8 cellular contexts compared by ENCODE assay signal in the genomic region with DNA sequence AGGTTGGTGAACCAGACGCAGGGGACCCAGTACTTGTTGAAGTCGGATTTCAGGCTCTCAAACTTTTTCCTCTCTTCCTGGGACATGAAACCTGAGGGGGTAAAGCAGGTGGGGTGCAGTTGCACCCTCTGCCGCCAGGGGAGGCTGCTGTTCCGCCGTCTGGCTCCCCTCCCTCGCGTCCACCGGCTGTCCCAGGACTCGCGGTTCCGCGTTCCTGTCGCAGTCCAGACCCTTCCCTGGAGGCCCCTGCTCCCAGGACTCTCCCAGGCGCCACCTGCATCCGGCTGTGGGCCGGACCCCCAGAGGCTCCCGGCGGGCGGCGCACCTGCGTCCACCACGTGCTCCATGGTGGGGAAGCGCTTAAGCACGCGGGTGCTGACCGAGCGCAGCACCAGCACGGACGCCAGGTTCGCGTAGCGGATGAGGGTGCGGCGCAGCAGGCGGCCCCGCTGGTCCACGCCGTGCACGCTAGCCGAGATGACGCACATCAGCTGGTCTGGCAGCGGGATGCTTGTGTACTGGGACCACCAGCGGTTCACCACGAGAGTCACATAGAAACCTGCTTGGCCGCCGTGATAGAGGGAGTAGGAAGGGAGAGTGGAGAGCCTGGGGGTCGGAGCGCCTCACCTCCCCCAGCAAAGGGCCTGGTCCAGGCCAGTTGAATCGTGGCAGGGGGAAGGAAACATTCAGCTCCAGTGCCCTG. TPM values are rescaled to one million over a fixed set of nuclear protein-coding genes. Genes with fewer than 3 reads are reported as not detected.
A peak's percentile ranks its signal among the peaks of the same experiment; 100 is the strongest.
DNase-seq lines count a peak whose midpoint lies in the region; ATAC-seq, FAIRE-seq and TF ChIP-seq lines count a peak whose summit lies in the region.

No MANE protein-coding gene starts in this region.

- H3K9ac ChIP-seq in mesendoderm (ENCODE audit: low read length) = peak overlapping the region; percentile 73

- no CpG with 5 or more reads among the region's 49 CpGs for WGBS in mesendoderm (ENCODE audit: extremely low coverage, insufficient coverage, low lambda C conversion rate)

- no peak overlapping the region for H4K5ac ChIP-seq in mesendoderm (ENCODE audit: low read length)

- no peak overlapping the region for H2BK5ac ChIP-seq in mesendoderm (ENCODE audit: low read length)

- H3K4me1 ChIP-seq in effector memory CD4-positive, alpha-beta T cell (ENCODE audit: control insufficient read depth, insufficient read depth, low read length, poor library complexity, severe bottlenecking) = peaks cover 28% of the 10 kb centered on the region
- peaks cover 5% of the 10 kb centered on the region for H3K4me1 ChIP-seq in mesendoderm (ENCODE audit: control insufficient read depth, low read depth, low read length)

- FAIRE-seq in GM18507 (lab: Jason Lieb, UNC) = peak; percentile 62

- H3K23ac ChIP-seq in mesendoderm (ENCODE audit: low read length) = no peak overlapping the region

- H2BK120ac ChIP-seq in mesendoderm (ENCODE audit: low read depth, low read length) = no peak overlapping the region

- no peaks in the 10 kb centered on the region for H3K79me2 ChIP-seq in mesendoderm (ENCODE audit: control insufficient read depth, insufficient read depth, low read length)

- H3K4ac ChIP-seq in mesendoderm (ENCODE audit: low read depth, low read length) = no peak overlapping the region

- no peaks in the 10 kb centered on the region for H3K79me1 ChIP-seq in mesendoderm (ENCODE audit: low read length)

- TF ChIP-seq CTCF in 22Rv1 (IDR thresholded peaks at IDR 0.05) (peak; percentile 97), LNCaP clone FGC (IDR thresholded peaks at IDR 0.05; ENCODE audit: control insufficient read depth, extremely low read depth, insufficient read depth) (peak; percentile 44)

- peaks cover 5% of the 10 kb centered on the region for H3K36me3 ChIP-seq in effector memory CD4-positive, alpha-beta T cell (ENCODE audit: control insufficient read depth, insufficient read depth, low read length)
- H3K36me3 ChIP-seq in mesendoderm (ENCODE audit: control insufficient read depth, insufficient read depth, low read length) = no peaks in the 10 kb centered on the region

- no peaks in the 10 kb centered on the region for H3K9me3 Mint-ChIP-seq in stimulated activated memory B cell treated with anti-CD40 and anti-IgM and Interleukin-4, amounts not matched to agents 10 μg/mL and 1 μg/mL and 100 μg/mL, for 72 hours

- H3K4me2 ChIP-seq in mesendoderm (ENCODE audit: low read length) = peak overlapping the region; percentile 91

- no peaks in the 10 kb centered on the region for H3K27me3 Mint-ChIP-seq in stimulated activated memory B cell treated with anti-CD40 and anti-IgM and Interleukin-4, amounts not matched to agents 10 μg/mL and 1 μg/mL and 100 μg/mL, for 72 hours

- H3K27me3 ChIP-seq in effector memory CD4-positive, alpha-beta T cell (replicated peaks; ENCODE audit: control insufficient read depth, insufficient read depth, low read length, poor library complexity, severe bottlenecking) = no peaks in the 10 kb centered on the region
- no peaks in the 10 kb centered on the region for H3K27me3 ChIP-seq in mesendoderm (ENCODE audit: insufficient read depth, low read length, poor library complexity)

- H3K4me3 ChIP-seq in LNCaP clone FGC (ENCODE audit: low read depth, low read length) (no peak overlapping the region), mesendoderm (ENCODE audit: low read length) (peak overlapping the region; percentile 24)
- peak overlapping the region; percentile 59 for H3K4me3 ChIP-seq in effector memory CD4-positive, alpha-beta T cell (ENCODE audit: insufficient read depth, low read depth, low read length, poor library complexity, severe bottlenecking)

- DNase-seq in GM18507 (ENCODE audit: extremely low spot score, insufficient read length, low read depth) (no peak), LNCaP clone FGC (ENCODE audit: low read depth) (no peak), mesendoderm (peak; percentile 84)
- peak; percentile 81 to 85 for DNase-seq in activated CD4-positive, alpha-beta T cell treated with anti-CD3 and anti-CD28 coated beads, Interleukin-2, amount 50 U/mL, for 48 hours
- DNase-seq in effector memory CD4-positive, alpha-beta T cell = peak; percentile 62 to 69 (median 63)

- H3K56ac ChIP-seq in mesendoderm (ENCODE audit: low read length) = peak overlapping the region; percentile 94

- peak overlapping the region; percentile 68 for H3K4me3 Mint-ChIP-seq in stimulated activated memory B cell treated with anti-CD40 and anti-IgM and Interleukin-4, amounts not matched to agents 10 μg/mL and 1 μg/mL and 100 μg/mL, for 72 hours

- H4K8ac ChIP-seq in mesendoderm (ENCODE audit: low read depth, low read length) = no peak overlapping the region

- ATAC-seq in stimulated activated memory B cell treated with anti-CD40 and anti-IgM and Interleukin-4, amounts not matched to agents 10 μg/mL and 1 μg/mL and 100 μg/mL, for 72 hours = peak; percentile 84
- ATAC-seq in HG03457 (IDR thresholded peaks at IDR 0.05; ENCODE audit: unreplicated experiment) = no peak

- H3K36me3 Mint-ChIP-seq in stimulated activated memory B cell treated with anti-CD40 and anti-IgM and Interleukin-4, amounts not matched to agents 10 μg/mL and 1 μg/mL and 100 μg/mL, for 72 hours = peaks cover 6% of the 10 kb centered on the region

- no peaks in the 10 kb centered on the region for H3K9me3 ChIP-seq in effector memory CD4-positive, alpha-beta T cell (ENCODE audit: control insufficient read depth, low read length)

- H3K27ac ChIP-seq in 22Rv1 (no peak overlapping the region), mesendoderm (ENCODE audit: low read depth, low read length) (no peak overlapping the region)
- peak overlapping the region; percentile 38 for H3K27ac ChIP-seq in effector memory CD4-positive, alpha-beta T cell (ENCODE audit: insufficient read depth, low read length, poor library complexity, severe bottlenecking)

- no peak overlapping the region for H2AK5ac ChIP-seq in mesendoderm (ENCODE audit: low read length)

- H2BK15ac ChIP-seq in mesendoderm (replicated peaks; ENCODE audit: low read depth) = no peak overlapping the region

- H3K27ac Mint-ChIP-seq in stimulated activated memory B cell treated with anti-CD40 and anti-IgM and Interleukin-4, amounts not matched to agents 10 μg/mL and 1 μg/mL and 100 μg/mL, for 72 hours = peak overlapping the region; percentile 79

- peaks cover 38% of the 10 kb centered on the region for H3K4me1 Mint-ChIP-seq in stimulated activated memory B cell treated with anti-CD40 and anti-IgM and Interleukin-4, amounts not matched to agents 10 μg/mL and 1 μg/mL and 100 μg/mL, for 72 hours

- H3K18ac ChIP-seq in mesendoderm (ENCODE audit: low read length) = no peak overlapping the region

RNA-seq across cellular contexts. Expression of gene BEST4, which starts 1.7 kb away (rescaled TPM):
- polyA plus RNA-seq in mesendoderm (2013, experiment 1 of 2) = 0.56 TPM
- 0.55 TPM for polyA plus RNA-seq in mesendoderm (2013, experiment 2 of 2)

RNA-seq across cellular contexts. Expression of gene RPS8, which starts 10.9 kb away (rescaled TPM):
- polyA plus RNA-seq in mesendoderm (2013, experiment 1 of 2) = 6,091 TPM
- 6,012 TPM for polyA plus RNA-seq in mesendoderm (2013, experiment 2 of 2)

RNA-seq across cellular contexts. Expression of gene PLK3, which starts 13.9 kb away (rescaled TPM):
- polyA plus RNA-seq in mesendoderm (2013, experiment 1 of 2) = 6.3 TPM
- 6.2 TPM for polyA plus RNA-seq in mesendoderm (2013, experiment 2 of 2)

RNA-seq across cellular contexts. Expression of gene DYNLT4, which starts 20.9 kb away (rescaled TPM):
- not detected for polyA plus RNA-seq in mesendoderm (2013, experiment 1 of 2)
- polyA plus RNA-seq in mesendoderm (2013, experiment 2 of 2) = not detected

RNA-seq across cellular contexts. Expression of gene BTBD19, which starts 22.0 kb away (rescaled TPM):
- polyA plus RNA-seq in mesendoderm (2013, experiment 1 of 2) = 0.95 TPM
- 0.85 TPM for polyA plus RNA-seq in mesendoderm (2013, experiment 2 of 2)

Comparison
In these comparisons a context has a peak if more than half of its experiments do, and no peak if none do; other contexts are left out.
1. DNase-seq: peak in activated CD4-positive, alpha-beta T cell treated with anti-CD3 and anti-CD28 coated beads, Interleukin-2, amount 50 U/mL, for 48 hours (2 of 2), effector memory CD4-positive, alpha-beta T cell (3 of 3) and mesendoderm (single experiment); none in GM18507 (single experiment) and LNCaP clone FGC (single experiment).